In the genomic region with DNA sequence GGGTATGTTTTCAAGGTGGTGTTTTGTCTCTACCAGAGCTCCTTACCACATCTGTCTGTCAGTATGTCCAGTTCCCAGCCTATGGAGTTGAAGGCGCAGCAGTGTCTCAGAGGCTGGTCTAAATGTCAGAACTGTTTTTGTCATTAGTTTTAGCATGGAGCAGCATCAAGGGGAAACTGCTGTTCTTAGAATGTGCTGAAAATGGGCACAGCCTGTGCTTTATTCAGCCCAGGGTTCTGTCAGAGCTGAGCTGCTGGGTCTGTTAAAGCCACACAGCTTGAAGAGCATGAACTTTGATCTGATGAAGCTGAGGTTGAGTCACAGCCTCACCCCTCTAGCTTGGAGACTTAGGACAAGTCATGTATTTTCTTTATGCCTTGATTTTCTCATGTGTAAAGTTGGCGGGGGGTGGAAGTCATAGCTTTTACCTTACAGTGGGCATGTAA, we compare ENCODE assay signal across 9 cellular contexts.
DNase-seq lines count a peak whose midpoint lies in the region; FAIRE-seq and TF ChIP-seq lines count a peak whose summit lies in the region.
"Had no signal": no experiment of that assay in that cellular context is flagged by ENCODE, and none has a peak within 500 bp of the region (broad histone marks: within the 10 kb centered on the region; RNA-seq: fewer than 3 reads in every experiment).

No MANE protein-coding gene starts in this region.

- peak overlapping the region; percentile 83 for H3K27ac Mint-ChIP-seq in activated CD4-positive, alpha-beta T cell treated with anti-CD3 and anti-CD28 coated beads, Interleukin-2, amount 10 ng/mL, durations not matched to agents 24 days and 14 days

- H3K4me1 Mint-ChIP-seq in activated CD4-positive, alpha-beta T cell treated with anti-CD3 and anti-CD28 coated beads, Interleukin-2, amount 10 ng/mL, durations not matched to agents 24 days and 14 days: peaks cover 44% of the 10 kb centered on the region

- WGBS in esophagus squamous epithelium, 2 donors: 67% methylated on average over 1 to 2 of the region's 2 CpGs

- DNase-seq in stimulated activated CD4-positive, alpha-beta T cell treated with anti-CD3 and anti-CD28 coated beads, Interleukin-1b, Interleukin-23, amount 100 ng/mL, for 48 hours: peak; percentile 16
- DNase-seq in stimulated activated CD4-positive, alpha-beta T cell treated with anti-CD3 and anti-CD28 coated beads, Interleukin-4, amount 100 ng/mL, for 1 hour: no peak
- DNase-seq in activated CD4-positive, alpha-beta T cell treated with anti-CD3 and anti-CD28 coated beads, Interleukin-2, amount 10 ng/mL, durations not matched to agents 24 days and 14 days: peak; percentile 79
- no peak for DNase-seq in esophagus squamous epithelium (lab: John Stamatoyannopoulos, UW)
- peak; percentile 18 for DNase-seq in urothelium cell line (ENCODE audit: low spot score)
- no peak for DNase-seq in NCI-H524 treated with DMSO at 0.1 percent for 48 hours (lab: John Stamatoyannopoulos, UW)
- DNase-seq in AML-193 (lab: John Stamatoyannopoulos, UW): no peak
- no peak for DNase-seq in NOMO-1 treated with DMSO at 0.1 percent for 48 hours (lab: John Stamatoyannopoulos, UW; ENCODE audit: unreplicated experiment)
- DNase-seq: ovary had no signal

- H3K9me3 ChIP-seq in esophagus squamous epithelium: no peaks in the 10 kb centered on the region
- H3K9me3 ChIP-seq: ovary had no signal

- intact Hi-C loops in activated CD4-positive, alpha-beta T cell treated with anti-CD3 and anti-CD28 coated beads, Interleukin-2, amount 10 ng/mL, durations not matched to agents 24 days and 14 days (cut with micrococcal nuclease): no loop called here
- intact Hi-C loops in esophagus squamous epithelium (cut with DNase I): no loop called here

- peaks cover 27 to 66% (median 28%) of the 10 kb centered on the region in 3 donors for H3K4me1 ChIP-seq in esophagus squamous epithelium

- no peak for TF ChIP-seq POLR2A in esophagus squamous epithelium (IDR thresholded peaks at IDR 0.05)

- peaks cover 52% of the 10 kb centered on the region for H3K27me3 Mint-ChIP-seq in activated CD4-positive, alpha-beta T cell treated with anti-CD3 and anti-CD28 coated beads, Interleukin-2, amount 10 ng/mL, durations not matched to agents 24 days and 14 days

- H3K36me3 Mint-ChIP-seq in activated CD4-positive, alpha-beta T cell treated with anti-CD3 and anti-CD28 coated beads, Interleukin-2, amount 10 ng/mL, durations not matched to agents 24 days and 14 days (ENCODE audit: low read depth): peaks cover 10% of the 10 kb centered on the region

- peaks cover 10% of the 10 kb centered on the region for H3K9me3 Mint-ChIP-seq in activated CD4-positive, alpha-beta T cell treated with anti-CD3 and anti-CD28 coated beads, Interleukin-2, amount 10 ng/mL, durations not matched to agents 24 days and 14 days

- no peak for TF ChIP-seq CTCF in esophagus squamous epithelium (IDR thresholded peaks at IDR 0.05)

- no peaks in the 10 kb centered on the region for H3K36me3 ChIP-seq in esophagus squamous epithelium
- H3K36me3 ChIP-seq: ovary had no signal

- peak overlapping the region; percentile 54 for H3K4me3 Mint-ChIP-seq in activated CD4-positive, alpha-beta T cell treated with anti-CD3 and anti-CD28 coated beads, Interleukin-2, amount 10 ng/mL, durations not matched to agents 24 days and 14 days

- no peaks in the 10 kb centered on the region for H3K27me3 ChIP-seq in esophagus squamous epithelium
- H3K27me3 ChIP-seq: ovary had no signal

- H3K4me3 ChIP-seq in esophagus squamous epithelium: no peak overlapping the region
- H3K4me3 ChIP-seq: ovary had no signal

- peak overlapping the region; percentile 80 to 87 (median 83) for H3K27ac ChIP-seq in esophagus squamous epithelium
- H3K27ac ChIP-seq: ovary had no signal

- no peak for FAIRE-seq in urothelium cell line (lab: Jason Lieb, UNC)

Comparison
In these comparisons a context has a peak if more than half of its experiments do, and no peak if none do; other contexts are left out.
1. DNase-seq: peak in stimulated activated CD4-positive, alpha-beta T cell treated with anti-CD3 and anti-CD28 coated beads, Interleukin-1b, Interleukin-23, amount 100 ng/mL, for 48 hours (single experiment), activated CD4-positive, alpha-beta T cell treated with anti-CD3 and anti-CD28 coated beads, Interleukin-2, amount 10 ng/mL, durations not matched to agents 24 days and 14 days (single experiment) and urothelium cell line (single experiment); none in stimulated activated CD4-positive, alpha-beta T cell treated with anti-CD3 and anti-CD28 coated beads, Interleukin-4, amount 100 ng/mL, for 1 hour (single experiment), esophagus squamous epithelium (single experiment), NCI-H524 treated with DMSO at 0.1 percent for 48 hours (single experiment), AML-193 (0 of 2) and NOMO-1 treated with DMSO at 0.1 percent for 48 hours (single experiment).